ENCODE assay signal across 9 cellular contexts in genomic region chrX:45749375-45749774, GRCh38.
DNase-seq lines count a peak whose midpoint lies in the region; ATAC-seq lines count a peak whose summit lies in the region.
"Had no signal": no experiment of that assay in that cellular context is flagged by ENCODE, and none has a peak within 500 bp of the region (broad histone marks: within the 10 kb centered on the region; RNA-seq: fewer than 3 reads in every experiment).

No MANE protein-coding gene starts in this region.

- no peak overlapping the region for H3K4me3 ChIP-seq in CD4-positive, alpha-beta memory T cell (ENCODE audit: low read length in 2 of 2)

- peaks cover 5 to 21% (median 10%) of the 10 kb centered on the region in 4 donors for H3K4me1 Mint-ChIP-seq in CD4-positive, alpha-beta memory T cell
- peaks cover 30% of the 10 kb centered on the region for H3K4me1 Mint-ChIP-seq in activated T-helper 2 cell treated with anti-CD3 and anti-CD28 coated beads, Interferon-gamma antibody, Interleukin-2, Interleukin-4, amounts not matched to agents 10 μg/mL and 5 μg/mL and 100 μg/mL, durations not matched to agents 14 hours and 24 hours and 36 hours (ENCODE audit: low read depth)

- H3K4me1 ChIP-seq in CD4-positive, alpha-beta memory T cell (ENCODE audit: insufficient read depth, low read length): peaks cover 55% of the 10 kb centered on the region

- no peaks in the 10 kb centered on the region for H3K9me3 Mint-ChIP-seq in CD4-positive, alpha-beta memory T cell
- no peaks in the 10 kb centered on the region for H3K9me3 Mint-ChIP-seq in activated T-helper 2 cell treated with anti-CD3 and anti-CD28 coated beads, Interferon-gamma antibody, Interleukin-2, Interleukin-4, amounts not matched to agents 10 μg/mL and 5 μg/mL and 100 μg/mL, durations not matched to agents 14 hours and 24 hours and 36 hours

- H3K27ac Mint-ChIP-seq in CD4-positive, alpha-beta memory T cell: peak overlapping the region in 4 of 7 donors; percentile 0 to 61 (median 22)
- peak overlapping the region; percentile 31 for H3K27ac Mint-ChIP-seq in activated T-helper 2 cell treated with anti-CD3 and anti-CD28 coated beads, Interferon-gamma antibody, Interleukin-2, Interleukin-4, amounts not matched to agents 10 μg/mL and 5 μg/mL and 100 μg/mL, durations not matched to agents 14 hours and 24 hours and 36 hours

- peaks cover 5 to 15% of the 10 kb centered on the region in 2 donors for H3K36me3 Mint-ChIP-seq in CD4-positive, alpha-beta memory T cell
- peaks cover 55% of the 10 kb centered on the region for H3K36me3 Mint-ChIP-seq in activated T-helper 2 cell treated with anti-CD3 and anti-CD28 coated beads, Interferon-gamma antibody, Interleukin-2, Interleukin-4, amounts not matched to agents 10 μg/mL and 5 μg/mL and 100 μg/mL, durations not matched to agents 14 hours and 24 hours and 36 hours (ENCODE audit: low read depth)

- no peaks in the 10 kb centered on the region for H3K9me3 ChIP-seq in CD4-positive, alpha-beta memory T cell (ENCODE audit: control insufficient read depth in 1 of 2, low read length in 2 of 2)

- no peaks in the 10 kb centered on the region for H3K27me3 Mint-ChIP-seq in CD4-positive, alpha-beta memory T cell
- H3K27me3 Mint-ChIP-seq in activated T-helper 2 cell treated with anti-CD3 and anti-CD28 coated beads, Interferon-gamma antibody, Interleukin-2, Interleukin-4, amounts not matched to agents 10 μg/mL and 5 μg/mL and 100 μg/mL, durations not matched to agents 14 hours and 24 hours and 36 hours (ENCODE audit: low read depth): no peaks in the 10 kb centered on the region

- peak in 1 of 5 donors; percentile 15 for DNase-seq in CD4-positive, alpha-beta memory T cell
- DNase-seq in H4 (ENCODE audit: low spot score) (peak; percentile 28), left lobe of liver (ENCODE audit: low spot score) (no peak), SW 1271 (lab: John Stamatoyannopoulos, UW) (no peak), GM19238 (ENCODE audit: insufficient read length, low spot score) (no peak), NCI-H69 (lab: John Stamatoyannopoulos, UW) (no peak), posterior cingulate gyrus (no peak)
- DNase-seq in activated T-helper 2 cell treated with anti-CD3 and anti-CD28 coated beads, Interferon-gamma antibody, Interleukin-2, Interleukin-4, amounts not matched to agents 10 μg/mL and 5 μg/mL and 100 μg/mL, durations not matched to agents 14 hours and 24 hours and 36 hours (ENCODE audit: low spot score): no peak
- DNase-seq: NCI-H2029 treated with DMSO at 0.1 percent for 48 hours had no signal

- intact Hi-C loops in CD4-positive, alpha-beta memory T cell (cut with micrococcal nuclease): loop anchor here (1.0 kb wide), 1 partner anchor 234 kb away; no protein-coding TSS in a partner anchor
- intact Hi-C loops in activated T-helper 2 cell treated with anti-CD3 and anti-CD28 coated beads, Interferon-gamma antibody, Interleukin-2, Interleukin-4, amounts not matched to agents 10 μg/mL and 5 μg/mL and 100 μg/mL, durations not matched to agents 14 hours and 24 hours and 36 hours (cut with micrococcal nuclease): no loop called here
- intact Hi-C loops in posterior cingulate gyrus (cut with DNase I): no loop called here

- H3K36me3 ChIP-seq in CD4-positive, alpha-beta memory T cell (ENCODE audit: insufficient read depth, low read length): peaks cover 10% of the 10 kb centered on the region

- peak; percentile 44 for ATAC-seq in left lobe of liver

- CTCF ChIA-PET in CD4-positive, alpha-beta memory T cell (lab: Charles Lee; ENCODE audit: partially characterized antibody): interaction anchor here (0.6 to 1.0 kb wide), 3 partner anchors 42 to 234 kb away, joined by 3 to 6 read pairs (median 3); no protein-coding TSS in a partner anchor

- H3K4me3 Mint-ChIP-seq in CD4-positive, alpha-beta memory T cell: no peak overlapping the region
- H3K4me3 Mint-ChIP-seq in activated T-helper 2 cell treated with anti-CD3 and anti-CD28 coated beads, Interferon-gamma antibody, Interleukin-2, Interleukin-4, amounts not matched to agents 10 μg/mL and 5 μg/mL and 100 μg/mL, durations not matched to agents 14 hours and 24 hours and 36 hours (ENCODE audit: low read depth): no peak overlapping the region

- POLR2A ChIA-PET in CD4-positive, alpha-beta memory T cell (lab: Charles Lee; ENCODE audit: partially characterized antibody): interaction anchor here (1.4 to 2.9 kb wide), 2 partner anchors 16 to 57 kb away, joined by 3 to 8 read pairs; no protein-coding TSS in a partner anchor

- no peaks in the 10 kb centered on the region for H3K27me3 ChIP-seq in CD4-positive, alpha-beta memory T cell (ENCODE audit: insufficient read depth, low read length)

- no peak overlapping the region for H3K27ac ChIP-seq in CD4-positive, alpha-beta memory T cell (ENCODE audit: low read depth, low read length)
